In genomic region chr19:58366576-58367430, GRCh38 we compare ENCODE assay signal across 20 cellular contexts. TPM values are rescaled to one million over a fixed set of nuclear protein-coding genes. Genes with fewer than 3 reads are reported as not detected.
DNase-seq lines count a peak whose midpoint lies in the region; ATAC-seq, FAIRE-seq and TF ChIP-seq lines count a peak whose summit lies in the region.
"Had no signal": no experiment of that assay in that cellular context is flagged by ENCODE, and none has a peak within 500 bp of the region (broad histone marks: within the 10 kb centered on the region; RNA-seq: fewer than 3 reads in every experiment).

No MANE protein-coding gene starts in this region.

- intact Hi-C loops in cardiac septum (cut with DNase I) (no loop called here), left ventricle myocardium inferior (cut with micrococcal nuclease) (no loop called here), K562 (cut with micrococcal nuclease) (no loop called here), breast epithelium (cut with DNase I; ENCODE audit: low total_unique reads) (no loop called here)

- BruUV-seq in K562 (replicated peaks; lab: Mats Ljungman, UMichigan), result no TSS peak

- no peak for TF ChIP-seq RAD21 in K562 (CRISPR knock-in tag; conservative IDR thresholded peaks at IDR 0.05 in 1 of 2, IDR thresholded peaks at IDR 0.05 in 1 of 2)

- DNase-seq in cardiac septum (ENCODE audit: low spot score) (peak; percentile 58), left ventricle myocardium inferior (no peak), H7 (peak; percentile 29), K562 (ENCODE audit: extremely low read depth in 1 of 4, low spot score in 3 of 4) (no peak), neuronal stem cell (ENCODE audit: low spot score) (no peak), breast epithelium (ENCODE audit: low spot score in 2 of 2) (no peak), HCEC 1CT (no peak)
- DNase-seq: C1 segment of cervical spinal cord, DMS 273 treated with DMSO at 0.1 percent for 48 hours, EL, KBM-7, NCI-H1436, NCI-H2029 treated with DMSO at 0.1 percent for 48 hours, NCI-H510A, NCI-H774, PC-9 had no signal

- H3K4me2 ChIP-seq in K562 (ENCODE audit: insufficient read depth, low read length) (no peak overlapping the region), neuronal stem cell (ENCODE audit: insufficient read depth, low read length, poor library complexity, severe bottlenecking) (no peak overlapping the region)
- H3K4me2 ChIP-seq: PC-9 had no signal

- CTCF ChIA-PET in K562 (lab: Yijun Ruan, JAX; ENCODE audit: low intra/inter-chr PET ratio), result no interaction called here

- 57% methylated on average over 31 of the region's 32 CpGs for WGBS in K562 (ENCODE audit: insufficient coverage, low coverage, missing lambda C conversion rate)
- WGBS in neuronal stem cell (ENCODE audit: extremely low coverage in 2 of 2, insufficient read length in 2 of 2, insufficient replicate concordance in 1 of 2), 2 donors, result no CpG with 5 or more reads among the region's 32 CpGs

- H3K18ac ChIP-seq in neuronal stem cell (ENCODE audit: low read length), result no peak overlapping the region

- no peak overlapping the region for H2BK120ac ChIP-seq in neuronal stem cell (ENCODE audit: low read depth, low read length)

- peaks cover 3% of the 10 kb centered on the region; the same call in 1 of the 3 replicates for H3K79me2 ChIP-seq in K562 (ENCODE audit: control insufficient read depth, insufficient read depth, low read length)

- peaks cover 10% of the 10 kb centered on the region for H3K79me1 ChIP-seq in neuronal stem cell (ENCODE audit: low read depth, low read length)

- no peak overlapping the region for H4K91ac ChIP-seq in neuronal stem cell (ENCODE audit: low read depth, low read length, poor library complexity)

- H3K36me3 ChIP-seq in left ventricle myocardium inferior (no peaks in the 10 kb centered on the region), H7 (replicated peaks; ENCODE audit: control insufficient read depth, insufficient read depth, low read length) (no peaks in the 10 kb centered on the region), K562 (ENCODE audit: control insufficient read depth, insufficient read depth, low read length) (no peaks in the 10 kb centered on the region), neuronal stem cell (replicated peaks in 1 of 2; ENCODE audit: control insufficient read depth in 2 of 2, insufficient read depth in 2 of 2, low read length in 2 of 2) (peaks cover 8 to 17% of the 10 kb centered on the region in 2 donors), breast epithelium (no peaks in the 10 kb centered on the region)
- H3K36me3 ChIP-seq: SJSA1 had no signal

- H2BK5ac ChIP-seq in neuronal stem cell (ENCODE audit: low read length), result no peak overlapping the region

- H3K27ac ChIP-seq in left ventricle myocardium inferior (replicated peaks) (no peak overlapping the region), K562 (ENCODE audit: extremely low read depth, low read depth, low read length) (no peak overlapping the region), neuronal stem cell (replicated peaks; ENCODE audit: low read length) (no peak overlapping the region), breast epithelium (no peak overlapping the region)
- H3K27ac ChIP-seq: PC-9, SJSA1 had no signal

- no peak for ATAC-seq in K562
- ATAC-seq in GM21528 (IDR thresholded peaks at IDR 0.05; ENCODE audit: low FRiP score, unreplicated experiment), result no peak

- no peak overlapping the region for H2BK12ac ChIP-seq in neuronal stem cell (ENCODE audit: low read length)

- H3K9ac ChIP-seq in K562 (ENCODE audit: insufficient read depth in 1 of 2, low read depth in 2 of 2, low read length in 2 of 2), result peak overlapping the region in 1 of 2 experiments; percentile 22; a peak in 1 of 4 replicates
- H3K9ac ChIP-seq in neuronal stem cell (ENCODE audit: low read depth, low read length, poor library complexity), result no peak overlapping the region

- no peaks in the 10 kb centered on the region for H3K9me1 ChIP-seq in K562 (ENCODE audit: control insufficient read depth, insufficient read depth, low read length)

- TF ChIP-seq CTCF in left ventricle myocardium inferior (IDR thresholded peaks at IDR 0.05; ENCODE audit: borderline replicate concordance) (no peak), K562 (IDR thresholded peaks at IDR 0.05 in 2 of 3, conservative IDR thresholded peaks at IDR 0.05 in 1 of 3; ENCODE audit: insufficient read depth in 2 of 3, low read depth in 1 of 3, low read length in 3 of 3) (no peak), breast epithelium (IDR thresholded peaks at IDR 0.05) (no peak)

- H3K9me3 ChIP-seq in left ventricle myocardium inferior (replicated peaks) (no peaks in the 10 kb centered on the region), K562 (replicated peaks; ENCODE audit: control insufficient read depth, insufficient read depth, low read depth, low read length) (no peaks in the 10 kb centered on the region), neuronal stem cell (replicated peaks in 1 of 2; ENCODE audit: control insufficient read depth in 2 of 2, insufficient read depth in 1 of 2, low read depth in 1 of 2, low read length in 2 of 2) (no peaks in the 10 kb centered on the region), breast epithelium (no peaks in the 10 kb centered on the region)
- H3K9me3 ChIP-seq: HAP-1 had no signal

- H2AFZ ChIP-seq in K562 (ENCODE audit: low read depth, low read length) (no peak overlapping the region), neuronal stem cell (ENCODE audit: low read length) (no peak overlapping the region)
- H2AFZ ChIP-seq: PC-9 had no signal

- peak overlapping the region; percentile 65 for H4K8ac ChIP-seq in neuronal stem cell (ENCODE audit: low read depth, low read length)

- H3K4ac ChIP-seq in neuronal stem cell (ENCODE audit: low read length), result no peak overlapping the region

- H3K23ac ChIP-seq in neuronal stem cell (ENCODE audit: low read depth, low read length, poor library complexity), result peak overlapping the region; percentile 43

- FAIRE-seq in K562 (lab: Jason Lieb, UNC), result no peak
- FAIRE-seq: A204.1 had no signal

- H3K14ac ChIP-seq in neuronal stem cell (ENCODE audit: low read length), result no peak overlapping the region

- no peaks in the 10 kb centered on the region for H4K20me1 ChIP-seq in K562 (replicated peaks; ENCODE audit: control insufficient read depth, insufficient read depth, low read length)

- POLR2A ChIA-PET in K562 (lab: Yijun Ruan, JAX), result no interaction called here

- no peak overlapping the region for H2AK5ac ChIP-seq in neuronal stem cell (ENCODE audit: low read depth, low read length)

- H2BK15ac ChIP-seq in neuronal stem cell (ENCODE audit: low read length), result no peak overlapping the region

- TF ChIP-seq POLR2A in K562 (conservative IDR thresholded peaks at IDR 0.05), result no peak
- TF ChIP-seq POLR2A in breast epithelium (IDR thresholded peaks at IDR 0.05), result no peak

- peaks cover 32% of the 10 kb centered on the region for H3K27me3 ChIP-seq in left ventricle myocardium inferior (ENCODE audit: low read depth)
- no peaks in the 10 kb centered on the region for H3K27me3 ChIP-seq in H7 (ENCODE audit: control insufficient read depth, insufficient read depth, low read length)
- no peaks in the 10 kb centered on the region for H3K27me3 ChIP-seq in K562 (ENCODE audit: control insufficient read depth in 2 of 2, insufficient read depth in 2 of 2, low read length in 2 of 2)
- no peaks in the 10 kb centered on the region for H3K27me3 ChIP-seq in neuronal stem cell (ENCODE audit: control insufficient read depth in 3 of 3, insufficient read depth in 3 of 3, low read depth in 1 of 3, low read length in 3 of 3)
- H3K27me3 ChIP-seq in breast epithelium, result no peaks in the 10 kb centered on the region
- H3K27me3 ChIP-seq: SJSA1 had no signal

- H3K4me3 ChIP-seq in left ventricle myocardium inferior, result no peak overlapping the region
- H3K4me3 ChIP-seq in H7 (ENCODE audit: insufficient read depth, low read depth, low read length), result no peak overlapping the region
- H3K4me3 ChIP-seq in K562, result no peak overlapping the region
- H3K4me3 ChIP-seq in neuronal stem cell (ENCODE audit: low read length in 2 of 2), result no peak overlapping the region
- H3K4me3 ChIP-seq in breast epithelium, result no peak overlapping the region
- H3K4me3 ChIP-seq: HAP-1, PC-9, SJSA1 had no signal

- peaks cover 5% of the 10 kb centered on the region for H3K4me1 ChIP-seq in left ventricle myocardium inferior
- peaks cover 0 to 33% of the 10 kb centered on the region in 2 experiments; a peak in 2 of 5 replicates for H3K4me1 ChIP-seq in K562 (replicated peaks in 1 of 2; ENCODE audit: control insufficient read depth in 2 of 2, insufficient read depth in 2 of 2, low read length in 2 of 2)
- no peaks in the 10 kb centered on the region for H3K4me1 ChIP-seq in neuronal stem cell (ENCODE audit: control insufficient read depth in 2 of 2, insufficient read depth in 1 of 2, low read depth in 1 of 2, low read length in 2 of 2)
- H3K4me1 ChIP-seq in breast epithelium, result no peaks in the 10 kb centered on the region

- in situ Hi-C loops in K562 (cut with MboI), result no loop called here

- no peak for TF ChIP-seq EP300 in K562 (IDR thresholded peaks at IDR 0.05; ENCODE audit: low read length)

RNA-seq across cellular contexts. Expression of gene ZNF497, which starts 4.3 kb away (rescaled TPM):
- total RNA-seq in cardiac septum, result 0.40 TPM
- total RNA-seq in left ventricle myocardium inferior, result 0.41 TPM
- 3.0 and 3.2 TPM in 2 replicates for total RNA-seq in H7 (2014; rRNA removed; shearing (Covaris generic))
- 4.1 and 7.1 TPM in 2 replicates for total RNA-seq in K562 (2011; cell fraction: chromatin; rRNA removed; ENCODE audit: low replicate concordance)
- total RNA-seq in K562 (2011; cell fraction: nucleolus; rRNA removed), result 3.7 and 6.0 TPM in 2 replicates
- total RNA-seq in K562 (2011; cell fraction: nucleoplasm; rRNA removed), result 1.8 and 2.1 TPM in 2 replicates
- total RNA-seq in K562 (2014; rRNA removed), result 0.45 and 0.98 TPM in 2 replicates
- total RNA-seq in K562 (2014; rRNA removed; fragmentation: Illumina TruSeq; extraction: Trizol), result 0.22 and 0.29 TPM in 2 replicates
- 0.43 and 0.57 TPM in 2 replicates for total RNA-seq in K562 (2015; rRNA removed; fragmentation: Illumina TruSeq; extraction: Trizol)
- 0.89 and 0.96 TPM in 2 replicates for total RNA-seq in K562 (2021)
- 0.96 and 0.98 TPM in 2 replicates for polyA plus RNA-seq in K562 (2011; rRNA removed)
- 0.81 and 2.7 TPM in 2 replicates for polyA plus RNA-seq in K562 (2011; cell fraction: cytosol; rRNA removed)
- polyA plus RNA-seq in K562 (2011; cell fraction: nucleus; rRNA removed), result 3.2 and 8.8 TPM in 2 replicates
- 1.0 and 2.0 TPM in 2 replicates for polyA plus RNA-seq in K562 (2012)
- polyA plus RNA-seq in K562 (2014; fragmentation: Illumina TruSeq; extraction: Trizol), result 0.24 and 0.36 TPM in 2 replicates
- polyA plus RNA-seq in K562 (2014; fragmentation: Nextera tagmentation; extraction: Ambion mirVana), result under 1 TPM in 1 of 2 experiments, not detected in 1; 0.06 TPM
- polyA plus RNA-seq in K562 (2014; rRNA removed), result 0.56 and 0.63 TPM in 2 replicates
- polyA minus RNA-seq in K562 (2011; rRNA and poly(A)+ RNA removed), result 0.74 and 0.93 TPM in 2 replicates
- 0.57 and 0.82 TPM in 2 replicates for polyA minus RNA-seq in K562 (2011; cell fraction: cytosol; rRNA and poly(A)+ RNA removed)
- 1.5 and 2.1 TPM in 2 replicates for polyA minus RNA-seq in K562 (2011; cell fraction: nucleus; rRNA and poly(A)+ RNA removed)
- 2.1 TPM for polyA plus RNA-seq in neuronal stem cell (2013, experiment 1 of 2)
- polyA plus RNA-seq in neuronal stem cell (2013, experiment 2 of 2), result 2.1 TPM
- 1 to 10 TPM in 2 of 3 donors, under 1 TPM in 1; 0.80 to 5.3 (median 3.6) TPM for total RNA-seq in breast epithelium

RNA-seq across cellular contexts. Expression of gene A1BG, which starts 13.5 kb away (rescaled TPM):
- total RNA-seq in cardiac septum (5.2 TPM), left ventricle myocardium inferior (3.7 TPM), K562 (2014; rRNA removed) (19.8 and 24.6 TPM in 2 replicates), K562 (2014; rRNA removed; fragmentation: Illumina TruSeq; extraction: Trizol) (0.76 and 0.96 TPM in 2 replicates), K562 (2015; rRNA removed; fragmentation: Illumina TruSeq; extraction: Trizol) (3.1 and 3.6 TPM in 2 replicates), K562 (2021) (11.8 and 12.1 TPM in 2 replicates), breast epithelium (10 to 100 TPM; 40.6 to 42.7 (median 42.6) TPM)
- total RNA-seq in H7 (2014; rRNA removed; shearing (Covaris generic)), result 33.8 and 45.5 TPM in 2 replicates
- 2.7 and 6.5 TPM in 2 replicates for total RNA-seq in K562 (2011; cell fraction: chromatin; rRNA removed; ENCODE audit: low replicate concordance)
- 3.0 and 4.8 TPM in 2 replicates for total RNA-seq in K562 (2011; cell fraction: nucleolus; rRNA removed)
- 4.9 and 5.3 TPM in 2 replicates for total RNA-seq in K562 (2011; cell fraction: nucleoplasm; rRNA removed)
- polyA plus RNA-seq in K562 (2011; rRNA removed) (2.6 and 5.7 TPM in 2 replicates), K562 (2014; fragmentation: Illumina TruSeq; extraction: Trizol) (0.10 and 1.5 TPM in 2 replicates), K562 (2014; fragmentation: Nextera tagmentation; extraction: Ambion mirVana) (1 to 10 TPM; 1.2 to 2.4 TPM), K562 (2014; rRNA removed) (14.0 and 15.9 TPM in 2 replicates)
- polyA plus RNA-seq in K562 (2011; cell fraction: cytosol; rRNA removed), result 14.5 and 55.0 TPM in 2 replicates
- 4.9 and 5.4 TPM in 2 replicates for polyA plus RNA-seq in K562 (2011; cell fraction: nucleus; rRNA removed)
- polyA plus RNA-seq in K562 (2012), result 12.0 and 15.2 TPM in 2 replicates
- polyA minus RNA-seq in K562 (2011; rRNA and poly(A)+ RNA removed), result 0.51 and 0.56 TPM in 2 replicates
- 0.48 and 3.5 TPM in 2 replicates for polyA minus RNA-seq in K562 (2011; cell fraction: cytosol; rRNA and poly(A)+ RNA removed)
- 1.3 and 1.6 TPM in 2 replicates for polyA minus RNA-seq in K562 (2011; cell fraction: nucleus; rRNA and poly(A)+ RNA removed)
- 35.9 TPM for polyA plus RNA-seq in neuronal stem cell (2013, experiment 1 of 2)
- 29.4 TPM for polyA plus RNA-seq in neuronal stem cell (2013, experiment 2 of 2)

RNA-seq across cellular contexts. Expression of gene ZNF837, which starts 14.0 kb away (rescaled TPM):
- total RNA-seq in cardiac septum (0.54 TPM), left ventricle myocardium inferior (0.19 TPM), K562 (2014; rRNA removed) (1.8 and 2.1 TPM in 2 replicates), K562 (2014; rRNA removed; fragmentation: Illumina TruSeq; extraction: Trizol) (not detected in 2 replicates), K562 (2015; rRNA removed; fragmentation: Illumina TruSeq; extraction: Trizol) (0.11 TPM in 2 replicates), K562 (2021) (0.54 and 1.2 TPM in 2 replicates), breast epithelium (1 to 10 TPM; 1.3 to 6.6 (median 2.3) TPM)
- 4.4 and 7.7 TPM in 2 replicates for total RNA-seq in H7 (2014; rRNA removed; shearing (Covaris generic))
- total RNA-seq in K562 (2011; cell fraction: chromatin; rRNA removed; ENCODE audit: low replicate concordance), result 1.00 TPM in 1 of 2 replicates, not detected in the other
- total RNA-seq in K562 (2011; cell fraction: nucleolus; rRNA removed), result 0.83 and 1.1 TPM in 2 replicates
- total RNA-seq in K562 (2011; cell fraction: nucleoplasm; rRNA removed), result 0.31 and 0.37 TPM in 2 replicates
- polyA plus RNA-seq in K562 (2011; rRNA removed) (0.21 and 0.28 TPM in 2 replicates), K562 (2014; fragmentation: Illumina TruSeq; extraction: Trizol) (0.10 TPM in 1 of 2 replicates, not detected in the other), K562 (2014; fragmentation: Nextera tagmentation; extraction: Ambion mirVana) (not detected), K562 (2014; rRNA removed) (0.57 and 0.73 TPM in 2 replicates)
- polyA plus RNA-seq in K562 (2011; cell fraction: cytosol; rRNA removed), result 0.55 and 3.2 TPM in 2 replicates
- polyA plus RNA-seq in K562 (2011; cell fraction: nucleus; rRNA removed), result 0.62 and 1.3 TPM in 2 replicates
- 0.43 and 1.1 TPM in 2 replicates for polyA plus RNA-seq in K562 (2012)
- not detected in 2 replicates for polyA minus RNA-seq in K562 (2011; rRNA and poly(A)+ RNA removed)
- polyA minus RNA-seq in K562 (2011; cell fraction: cytosol; rRNA and poly(A)+ RNA removed), result 0.67 and 1.1 TPM in 2 replicates
- polyA minus RNA-seq in K562 (2011; cell fraction: nucleus; rRNA and poly(A)+ RNA removed), result 0.44 and 0.54 TPM in 2 replicates
- polyA plus RNA-seq in neuronal stem cell (2013, experiment 1 of 2), result 3.1 TPM
- polyA plus RNA-seq in neuronal stem cell (2013, experiment 2 of 2), result 3.2 TPM

RNA-seq across cellular contexts. Expression of gene RPS5, which starts 20.3 kb away (rescaled TPM):
- total RNA-seq in cardiac septum (394 TPM), left ventricle myocardium inferior (496 TPM), K562 (2014; rRNA removed) (3,570 and 3,842 TPM in 2 replicates), K562 (2014; rRNA removed; fragmentation: Illumina TruSeq; extraction: Trizol) (800 and 1,228 TPM in 2 replicates), K562 (2015; rRNA removed; fragmentation: Illumina TruSeq; extraction: Trizol) (1,556 and 1,583 TPM in 2 replicates), K562 (2021) (2,248 and 2,336 TPM in 2 replicates), breast epithelium (1,000 to 10,000 TPM; 1,794 to 2,659 (median 2,022) TPM)
- 2,794 and 2,937 TPM in 2 replicates for total RNA-seq in H7 (2014; rRNA removed; shearing (Covaris generic))
- 345 and 934 TPM in 2 replicates for total RNA-seq in K562 (2011; cell fraction: chromatin; rRNA removed; ENCODE audit: low replicate concordance)
- 1,499 and 1,711 TPM in 2 replicates for total RNA-seq in K562 (2011; cell fraction: nucleolus; rRNA removed)
- 1,436 and 2,256 TPM in 2 replicates for total RNA-seq in K562 (2011; cell fraction: nucleoplasm; rRNA removed)
- polyA plus RNA-seq in K562 (2011; rRNA removed) (3,238 and 3,879 TPM in 2 replicates), K562 (2014; fragmentation: Illumina TruSeq; extraction: Trizol) (1,865 and 2,679 TPM in 2 replicates), K562 (2014; fragmentation: Nextera tagmentation; extraction: Ambion mirVana) (1,000 to 10,000 TPM; 2,484 to 2,751 TPM), K562 (2014; rRNA removed) (3,494 and 3,885 TPM in 2 replicates)
- polyA plus RNA-seq in K562 (2011; cell fraction: cytosol; rRNA removed), result 6,312 and 9,379 TPM in 2 replicates
- 1,727 and 2,219 TPM in 2 replicates for polyA plus RNA-seq in K562 (2011; cell fraction: nucleus; rRNA removed)
- polyA plus RNA-seq in K562 (2012), result 2,682 and 3,255 TPM in 2 replicates
- 2,086 and 2,630 TPM in 2 replicates for polyA minus RNA-seq in K562 (2011; rRNA and poly(A)+ RNA removed)
- polyA minus RNA-seq in K562 (2011; cell fraction: cytosol; rRNA and poly(A)+ RNA removed), result 1,081 and 1,118 TPM in 2 replicates
- 377 and 605 TPM in 2 replicates for polyA minus RNA-seq in K562 (2011; cell fraction: nucleus; rRNA and poly(A)+ RNA removed)
- polyA plus RNA-seq in neuronal stem cell (2013, experiment 1 of 2), result 1,502 TPM
- polyA plus RNA-seq in neuronal stem cell (2013, experiment 2 of 2), result 1,437 TPM

RNA-seq across cellular contexts. Expression of gene RNF225, which starts 28.7 kb away (rescaled TPM):
- total RNA-seq in cardiac septum (not detected), left ventricle myocardium inferior (not detected), K562 (2014; rRNA removed) (0.37 TPM in 1 of 2 replicates, not detected in the other), K562 (2014; rRNA removed; fragmentation: Illumina TruSeq; extraction: Trizol) (not detected in 2 replicates), K562 (2015; rRNA removed; fragmentation: Illumina TruSeq; extraction: Trizol) (not detected in 2 replicates), K562 (2021) (0.31 and 0.33 TPM in 2 replicates), breast epithelium (1 to 10 TPM in 1 of 3 donors, not detected in 2; 2.9 TPM)
- 0.70 TPM in 1 of 2 replicates, not detected in the other for total RNA-seq in H7 (2014; rRNA removed; shearing (Covaris generic))
- total RNA-seq in K562 (2011; cell fraction: chromatin; rRNA removed; ENCODE audit: low replicate concordance), result 0.46 and 1.3 TPM in 2 replicates
- 3.0 and 3.7 TPM in 2 replicates for total RNA-seq in K562 (2011; cell fraction: nucleolus; rRNA removed)
- 1.4 TPM in 1 of 2 replicates, not detected in the other for total RNA-seq in K562 (2011; cell fraction: nucleoplasm; rRNA removed)
- polyA plus RNA-seq in K562 (2011; rRNA removed) (not detected in 2 replicates), K562 (2014; fragmentation: Illumina TruSeq; extraction: Trizol) (not detected in 2 replicates), K562 (2014; fragmentation: Nextera tagmentation; extraction: Ambion mirVana) (not detected), K562 (2014; rRNA removed) (not detected in 2 replicates)
- polyA plus RNA-seq in K562 (2011; cell fraction: cytosol; rRNA removed), result not detected in 2 replicates
- polyA plus RNA-seq in K562 (2011; cell fraction: nucleus; rRNA removed), result 0.11 and 0.23 TPM in 2 replicates
- polyA plus RNA-seq in K562 (2012), result not detected in 2 replicates
- not detected in 2 replicates for polyA minus RNA-seq in K562 (2011; rRNA and poly(A)+ RNA removed)
- not detected in 2 replicates for polyA minus RNA-seq in K562 (2011; cell fraction: cytosol; rRNA and poly(A)+ RNA removed)
- polyA minus RNA-seq in K562 (2011; cell fraction: nucleus; rRNA and poly(A)+ RNA removed), result 1.3 and 1.6 TPM in 2 replicates
- polyA plus RNA-seq in neuronal stem cell (2013, experiment 1 of 2), result not detected
- polyA plus RNA-seq in neuronal stem cell (2013, experiment 2 of 2), result 0.08 TPM

Comparison
In these comparisons a context has a peak if more than half of its experiments do, and no peak if none do; other contexts are left out.
1. DNase-seq: peak in cardiac septum (single experiment) and H7 (single experiment); none in left ventricle myocardium inferior (single experiment), K562 (0 of 4), neuronal stem cell (single experiment), breast epithelium (0 of 2) and HCEC 1CT (single experiment).